ENCODE assay signal across 3 cellular contexts in genomic region chr3:114700637-114701234, GRCh38.
TF ChIP-seq lines count a peak whose summit lies in the region.

No MANE protein-coding gene starts in this region.

TF ChIP-seq in liver, 16 proteins besides CTCF, POLR2A, EP300 and RAD21:
- no peak for TF ChIP-seq HNF4G (IDR thresholded peaks at IDR 0.05)
- no peak for TF ChIP-seq MAX (IDR thresholded peaks at IDR 0.05)
- peak; percentile 61 to 66 for TF ChIP-seq RXRA (IDR thresholded peaks at IDR 0.05)
- TF ChIP-seq JUND (IDR thresholded peaks at IDR 0.05): peak in 1 of 2 donors; percentile 53
- TF ChIP-seq HNF4A (conservative IDR thresholded peaks at IDR 0.05): peak in 1 of 2 donors; percentile 9
- TF ChIP-seq REST (IDR thresholded peaks at IDR 0.05): peak; percentile 38
- no peak for TF ChIP-seq TAF1 (conservative IDR thresholded peaks at IDR 0.05)
- TF ChIP-seq EGR1 (IDR thresholded peaks at IDR 0.05; ENCODE audit: low read depth in 2 of 2): no peak
- peak; percentile 25 for TF ChIP-seq SP1 (IDR thresholded peaks at IDR 0.05)

TF ChIP-seq in HepG2, 621 proteins besides CTCF, POLR2A, EP300 and RAD21:
- no peak for TF ChIP-seq ZNF124 (CRISPR knock-in tag; IDR thresholded peaks at IDR 0.05)
- TF ChIP-seq ZMYM2 (CRISPR knock-in tag; IDR thresholded peaks at IDR 0.05): no peak
- no peak for TF ChIP-seq ARID5B (CRISPR knock-in tag; IDR thresholded peaks at IDR 0.05)
- no peak for TF ChIP-seq ZNF367 (CRISPR knock-in tag; IDR thresholded peaks at IDR 0.05; ENCODE audit: borderline replicate concordance)
- no peak for TF ChIP-seq ZNF619 (CRISPR knock-in tag; IDR thresholded peaks at IDR 0.05)

TF ChIP-seq in H1, 55 proteins besides CTCF, POLR2A, EP300 and RAD21:
- TF ChIP-seq HDAC6 (IDR thresholded peaks at IDR 0.05; ENCODE audit: low read depth, low read length): no peak
TF ChIP-seq in H1: peak in this region for 0.
